ENCODE assay signal across 33 cellular contexts in the genomic region with DNA sequence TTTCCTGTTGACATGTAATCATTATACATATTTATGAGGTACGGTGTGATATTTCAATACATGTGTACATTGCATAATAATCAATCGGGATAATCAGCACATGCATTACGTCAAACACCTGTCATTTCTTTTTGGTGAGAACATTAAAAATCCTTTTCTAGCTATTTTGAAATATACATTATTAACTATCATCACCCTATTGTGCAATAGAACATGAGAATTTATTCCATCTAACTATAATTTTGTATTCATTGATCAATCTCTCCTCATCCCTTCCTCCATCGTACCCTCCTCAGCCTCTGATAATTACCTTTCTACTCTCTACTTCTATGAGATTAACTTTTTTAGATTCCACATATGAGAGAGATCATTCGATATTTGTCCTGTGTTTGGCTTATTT.
DNase-seq lines count a peak whose midpoint lies in the region; ATAC-seq, FAIRE-seq and TF ChIP-seq lines count a peak whose summit lies in the region.
"Had no signal": no experiment of that assay in that cellular context is flagged by ENCODE, and none has a peak within 500 bp of the region (broad histone marks: within the 10 kb centered on the region; RNA-seq: fewer than 3 reads in every experiment).

No MANE protein-coding gene starts in this region.

- H2AK9ac ChIP-seq in IMR-90 (replicated peaks; ENCODE audit: low read depth, low read length, poor library complexity) = no peak overlapping the region

- H3K4me1 ChIP-seq in HepG2 (ENCODE audit: insufficient read depth, low read length) (no peaks in the 10 kb centered on the region), right lobe of liver (no peaks in the 10 kb centered on the region), IMR-90 (ENCODE audit: control insufficient read depth, insufficient read depth, low read length) (no peaks in the 10 kb centered on the region), K562 (replicated peaks in 1 of 2; ENCODE audit: control insufficient read depth in 2 of 2, insufficient read depth in 2 of 2, low read length in 2 of 2) (no peaks in the 10 kb centered on the region), transverse colon (no peaks in the 10 kb centered on the region), SJCRH30 (no peaks in the 10 kb centered on the region)
- H3K4me1 ChIP-seq: A549; BE2C; BLaER1; BLaER1 treated with 17β-estradiol and CSF1 and Interleukin-3, amounts not matched to agents 10 nM and 100 nM; Caco-2 had no signal

- intact Hi-C loops in HepG2 (cut with micrococcal nuclease; ENCODE audit: unreplicated experiment) (no loop called here), right lobe of liver (cut with DNase I) (no loop called here), IMR-90 (cut with micrococcal nuclease) (no loop called here), K562 (cut with micrococcal nuclease) (no loop called here), transverse colon (cut with DNase I; ENCODE audit: low total_unique reads) (no loop called here)

- H3K56ac ChIP-seq in IMR-90 (ENCODE audit: extremely low read depth, insufficient read depth, low read length) = no peak overlapping the region

- no peak overlapping the region for H4K5ac ChIP-seq in IMR-90 (ENCODE audit: low read depth, low read length)

- H3K36me3 ChIP-seq in HepG2 (replicated peaks in 1 of 2; ENCODE audit: control insufficient read depth in 1 of 2, insufficient read depth in 2 of 2, low read length in 2 of 2) (no peaks in the 10 kb centered on the region), right lobe of liver (no peaks in the 10 kb centered on the region), IMR-90 (ENCODE audit: control insufficient read depth, insufficient read depth, low read length) (no peaks in the 10 kb centered on the region), K562 (ENCODE audit: control insufficient read depth, insufficient read depth, low read length) (no peaks in the 10 kb centered on the region), transverse colon (no peaks in the 10 kb centered on the region), SJCRH30 (no peaks in the 10 kb centered on the region)
- H3K36me3 ChIP-seq: BE2C; BLaER1; BLaER1 treated with 17β-estradiol and CSF1 and Interleukin-3, amounts not matched to agents 10 nM and 100 nM had no signal

- H3K9me1 ChIP-seq in IMR-90 (ENCODE audit: insufficient read depth, low read length) = no peaks in the 10 kb centered on the region
- no peaks in the 10 kb centered on the region for H3K9me1 ChIP-seq in K562 (ENCODE audit: control insufficient read depth, insufficient read depth, low read length)

- H2BK20ac ChIP-seq in IMR-90 (ENCODE audit: low read depth, low read length) = no peak overlapping the region

- 1% methylated on average over 5 of the region's 5 CpGs for WGBS in HepG2 (ENCODE audit: low lambda C conversion rate)
- 85% methylated on average over 5 of the region's 5 CpGs for WGBS in right lobe of liver (ENCODE audit: insufficient coverage, low coverage, low lambda C conversion rate, missing lambda C conversion rate)
- no CpG with 5 or more reads among the region's 5 CpGs for WGBS in IMR-90 (ENCODE audit: extremely low coverage in 2 of 2, insufficient read length in 1 of 2), 2 experiments
- 0% methylated on average over 5 of the region's 5 CpGs for WGBS in K562 (ENCODE audit: insufficient coverage, low coverage, missing lambda C conversion rate)
- 89 to 92% methylated on average over 5 of the region's 5 CpGs for WGBS in transverse colon (ENCODE audit: low coverage in 1 of 2), 2 donors

- H3K18ac ChIP-seq in IMR-90 (ENCODE audit: low read depth, low read length) = no peak overlapping the region

- TF ChIP-seq POLR2A in HepG2 (IDR thresholded peaks at IDR 0.05; ENCODE audit: insufficient read depth in 1 of 2, low read depth in 2 of 2, low read length in 2 of 2) (no peak), right lobe of liver (IDR thresholded peaks at IDR 0.05) (no peak), IMR-90 (IDR thresholded peaks at IDR 0.05; ENCODE audit: low read depth, low read length) (no peak), K562 (conservative IDR thresholded peaks at IDR 0.05) (no peak), transverse colon (IDR thresholded peaks at IDR 0.05) (no peak)

- no peak overlapping the region for H2BK5ac ChIP-seq in IMR-90 (ENCODE audit: low read depth, low read length, poor library complexity, severe bottlenecking)

- no peak overlapping the region for H2AFZ ChIP-seq in HepG2 (ENCODE audit: low read length)
- H2AFZ ChIP-seq in IMR-90 (replicated peaks; ENCODE audit: low read length, poor library complexity) = no peak overlapping the region
- no peak overlapping the region for H2AFZ ChIP-seq in K562 (ENCODE audit: low read depth, low read length)

- in situ Hi-C loops in HepG2 (cut with HindIII; ENCODE audit: extremely low pct_ligation_motif_present, low pct_unique_long_range_greater_than_20kb) (no loop called here), IMR-90 (cut with MboI; ENCODE audit: low sequenced_read_pairs) (no loop called here), K562 (cut with MboI) (no loop called here), transverse colon (cut with MboI; ENCODE audit: low pct_ligation_motif_present in 1 of 4, low pct_unique_long_range_greater_than_20kb in 1 of 4, low sequenced_read_pairs in 3 of 4) (no loop called here)

- H4K8ac ChIP-seq in IMR-90 (ENCODE audit: low read depth in 2 of 2, low read length in 2 of 2) = no peak overlapping the region

- TF ChIP-seq EP300 in HepG2 (IDR thresholded peaks at IDR 0.05; ENCODE audit: low read depth in 2 of 2, low read length in 2 of 2) (no peak), HepG2 (CRISPR knock-in tag; IDR thresholded peaks at IDR 0.05; ENCODE audit: borderline replicate concordance) (no peak), K562 (IDR thresholded peaks at IDR 0.05; ENCODE audit: low read length) (no peak), transverse colon (IDR thresholded peaks at IDR 0.05; ENCODE audit: low read depth) (no peak)

- no peak for FAIRE-seq in HepG2 (lab: Jason Lieb, UNC)
- FAIRE-seq in K562 (lab: Jason Lieb, UNC) = no peak
- FAIRE-seq: A204.1, A549, D721Med had no signal

- H3K27ac ChIP-seq in HepG2 (ENCODE audit: extremely low read length, insufficient read depth, low read length) (no peak overlapping the region), right lobe of liver (no peak overlapping the region), IMR-90 (ENCODE audit: insufficient read depth, low read length) (no peak overlapping the region), K562 (ENCODE audit: extremely low read depth, low read depth, low read length) (no peak overlapping the region), transverse colon (no peak overlapping the region), SJCRH30 (no peak overlapping the region)
- H3K27ac ChIP-seq: 22Rv1; A549; BLaER1; BLaER1 treated with 17β-estradiol and CSF1 and Interleukin-3, amounts not matched to agents 10 nM and 100 nM; C4-2B had no signal

- POLR2A ChIA-PET in HepG2 (lab: Yijun Ruan, JAX) (no interaction called here), IMR-90 (lab: Charles Lee; ENCODE audit: unreplicated experiment) (no interaction called here), K562 (lab: Yijun Ruan, JAX) (no interaction called here)

- no peak overlapping the region for H4K91ac ChIP-seq in IMR-90 (ENCODE audit: insufficient read depth, low read depth, low read length)

- H3K4me3 ChIP-seq in HepG2 (replicated peaks in 1 of 3; ENCODE audit: insufficient read depth in 1 of 3, low read depth in 2 of 3, low read length in 3 of 3) (no peak overlapping the region), right lobe of liver (no peak overlapping the region), IMR-90 (ENCODE audit: insufficient read depth, low read depth, low read length) (no peak overlapping the region), K562 (no peak overlapping the region), transverse colon (no peak overlapping the region), SJCRH30 (no peak overlapping the region)
- H3K4me3 ChIP-seq: A549; BLaER1; BLaER1 treated with 17β-estradiol and CSF1 and Interleukin-3, amounts not matched to agents 10 nM and 100 nM had no signal

- no peak for DNase-seq in HepG2 (ENCODE audit: low spot score)
- no peak for DNase-seq in right lobe of liver
- no peak for DNase-seq in IMR-90
- no peak for DNase-seq in K562 (ENCODE audit: extremely low read depth in 1 of 4, low spot score in 3 of 4)
- DNase-seq in transverse colon = no peak
- DNase-seq in SJCRH30 = no peak
- DNase-seq: 8988T; ACHN; AML-193; BE2C; C1 segment of cervical spinal cord; Caco-2; Calu3; CD4-positive, alpha-beta memory T cell; CD4-positive, alpha-beta T cell; CD4-positive, CD25-positive, alpha-beta regulatory T cell; CD8-positive, alpha-beta memory T cell; CD8-positive, alpha-beta T cell; COR-L47; DMS 273 treated with DMSO at 0.1 percent for 48 hours; DMS153; DMS53; DMS79; DMS79 treated with DMSO at 0.1 percent for 48 hours; DND-41; EL had no signal

- TF ChIP-seq CTCF in HepG2 (CRISPR knock-in tag; IDR thresholded peaks at IDR 0.05) = no peak
- TF ChIP-seq CTCF in right lobe of liver (IDR thresholded peaks at IDR 0.05) = no peak
- TF ChIP-seq CTCF in IMR-90 (conservative IDR thresholded peaks at IDR 0.05; ENCODE audit: low read depth, low read length) = no peak
- TF ChIP-seq CTCF in K562 (IDR thresholded peaks at IDR 0.05 in 2 of 3, conservative IDR thresholded peaks at IDR 0.05 in 1 of 3; ENCODE audit: insufficient read depth in 2 of 3, low read depth in 1 of 3, low read length in 3 of 3) = no peak
- no peak for TF ChIP-seq CTCF in transverse colon (IDR thresholded peaks at IDR 0.05)

- no peak overlapping the region for H3K4ac ChIP-seq in IMR-90 (ENCODE audit: low read depth, low read length)

- H3K79me2 ChIP-seq in HepG2 (ENCODE audit: insufficient read depth, low read length) (no peaks in the 10 kb centered on the region), K562 (ENCODE audit: control insufficient read depth, insufficient read depth, low read length) (no peaks in the 10 kb centered on the region)

- dilution Hi-C loops in IMR-90 (cut with HindIII; ENCODE audit: low sequenced_read_pairs, unreplicated experiment) = no loop called here

- H2AK5ac ChIP-seq in IMR-90 (ENCODE audit: low read depth, low read length) = no peak overlapping the region

- H3K79me1 ChIP-seq in IMR-90 (ENCODE audit: low read depth in 1 of 2, low read length in 2 of 2) = no peaks in the 10 kb centered on the region

- ATAC-seq in HepG2 = no peak
- ATAC-seq in right lobe of liver = no peak
- no peak for ATAC-seq in IMR-90 (ENCODE audit: low read depth)
- ATAC-seq in K562 = no peak
- ATAC-seq: A549; CD8-positive, alpha-beta T cell had no signal

- BruUV-seq in HepG2 (replicated peaks; lab: Mats Ljungman, UMichigan) (no TSS peak), IMR-90 (replicated peaks; lab: Mats Ljungman, UMichigan) (no TSS peak), K562 (replicated peaks; lab: Mats Ljungman, UMichigan) (no TSS peak)

- H4K20me1 ChIP-seq in HepG2 (ENCODE audit: insufficient read depth, low read length) (no peaks in the 10 kb centered on the region), IMR-90 (ENCODE audit: insufficient read depth, low read length) (no peaks in the 10 kb centered on the region), K562 (replicated peaks; ENCODE audit: control insufficient read depth, insufficient read depth, low read length) (no peaks in the 10 kb centered on the region)
- H4K20me1 ChIP-seq: BLaER1; BLaER1 treated with 17β-estradiol and CSF1 and Interleukin-3, amounts not matched to agents 10 nM and 100 nM had no signal

- no peaks in the 10 kb centered on the region for H3K27me3 ChIP-seq in HepG2 (ENCODE audit: control insufficient read depth in 1 of 2, insufficient read depth in 2 of 2, low read length in 2 of 2)
- no peaks in the 10 kb centered on the region for H3K27me3 ChIP-seq in right lobe of liver
- no peaks in the 10 kb centered on the region for H3K27me3 ChIP-seq in IMR-90 (ENCODE audit: control insufficient read depth, insufficient read depth, low read length)
- H3K27me3 ChIP-seq in K562 (ENCODE audit: control insufficient read depth in 2 of 2, insufficient read depth in 2 of 2, low read length in 2 of 2) = no peaks in the 10 kb centered on the region
- H3K27me3 ChIP-seq in transverse colon = no peaks in the 10 kb centered on the region
- no peaks in the 10 kb centered on the region for H3K27me3 ChIP-seq in SJCRH30
- H3K27me3 ChIP-seq: BE2C; BLaER1; BLaER1 treated with 17β-estradiol and CSF1 and Interleukin-3, amounts not matched to agents 10 nM and 100 nM had no signal

- H3K14ac ChIP-seq in IMR-90 (replicated peaks; ENCODE audit: low read depth, low read length) = no peak overlapping the region

- H3K9ac ChIP-seq in HepG2 (ENCODE audit: insufficient read depth, low read depth, low read length) = no peak overlapping the region
- no peak overlapping the region for H3K9ac ChIP-seq in IMR-90 (ENCODE audit: low read depth, low read length)
- H3K9ac ChIP-seq in K562 (ENCODE audit: insufficient read depth in 1 of 2, low read depth in 2 of 2, low read length in 2 of 2) = no peak overlapping the region
- H3K9ac ChIP-seq: BLaER1; BLaER1 treated with 17β-estradiol and CSF1 and Interleukin-3, amounts not matched to agents 10 nM and 100 nM had no signal

- CTCF ChIA-PET in HepG2 (lab: Yijun Ruan, JAX; ENCODE audit: low intra/inter-chr PET ratio, low total read pairs) = no interaction called here
- CTCF ChIA-PET in IMR-90 (lab: Yijun Ruan, JAX) = no interaction called here
- CTCF ChIA-PET in K562 (lab: Yijun Ruan, JAX; ENCODE audit: low intra/inter-chr PET ratio) = no interaction called here

- no peak overlapping the region for H2BK120ac ChIP-seq in IMR-90 (ENCODE audit: low read depth, low read length)

- H2BK15ac ChIP-seq in IMR-90 (ENCODE audit: low read depth, low read length) = no peak overlapping the region

- no peak overlapping the region for H3K23ac ChIP-seq in IMR-90 (ENCODE audit: low read depth, low read length)

- H3K9me3 ChIP-seq in HepG2 (ENCODE audit: low read length) (no peaks in the 10 kb centered on the region), right lobe of liver (no peaks in the 10 kb centered on the region), IMR-90 (ENCODE audit: control insufficient read depth, insufficient read depth, low read length) (no peaks in the 10 kb centered on the region), K562 (replicated peaks; ENCODE audit: control insufficient read depth, insufficient read depth, low read depth, low read length) (no peaks in the 10 kb centered on the region), transverse colon (no peaks in the 10 kb centered on the region), SJCRH30 (replicated peaks) (no peaks in the 10 kb centered on the region)
- H3K9me3 ChIP-seq: A549; BE2C; BLaER1; BLaER1 treated with 17β-estradiol and CSF1 and Interleukin-3, amounts not matched to agents 10 nM and 100 nM; Caco-2 had no signal

- TF ChIP-seq RAD21 in HepG2 (CRISPR knock-in tag; IDR thresholded peaks at IDR 0.05) = no peak
- TF ChIP-seq RAD21 in IMR-90 (IDR thresholded peaks at IDR 0.05; ENCODE audit: low read length) = no peak
- no peak for TF ChIP-seq RAD21 in K562 (CRISPR knock-in tag; conservative IDR thresholded peaks at IDR 0.05 in 1 of 2, IDR thresholded peaks at IDR 0.05 in 1 of 2)

- no peak overlapping the region for H3K4me2 ChIP-seq in HepG2 (ENCODE audit: low read depth, low read length)
- no peak overlapping the region for H3K4me2 ChIP-seq in IMR-90 (ENCODE audit: low read depth, low read length)
- no peak overlapping the region for H3K4me2 ChIP-seq in K562 (ENCODE audit: insufficient read depth, low read length)
- H3K4me2 ChIP-seq: A549; BLaER1; BLaER1 treated with 17β-estradiol and CSF1 and Interleukin-3, amounts not matched to agents 10 nM and 100 nM had no signal
